In the genomic region with DNA sequence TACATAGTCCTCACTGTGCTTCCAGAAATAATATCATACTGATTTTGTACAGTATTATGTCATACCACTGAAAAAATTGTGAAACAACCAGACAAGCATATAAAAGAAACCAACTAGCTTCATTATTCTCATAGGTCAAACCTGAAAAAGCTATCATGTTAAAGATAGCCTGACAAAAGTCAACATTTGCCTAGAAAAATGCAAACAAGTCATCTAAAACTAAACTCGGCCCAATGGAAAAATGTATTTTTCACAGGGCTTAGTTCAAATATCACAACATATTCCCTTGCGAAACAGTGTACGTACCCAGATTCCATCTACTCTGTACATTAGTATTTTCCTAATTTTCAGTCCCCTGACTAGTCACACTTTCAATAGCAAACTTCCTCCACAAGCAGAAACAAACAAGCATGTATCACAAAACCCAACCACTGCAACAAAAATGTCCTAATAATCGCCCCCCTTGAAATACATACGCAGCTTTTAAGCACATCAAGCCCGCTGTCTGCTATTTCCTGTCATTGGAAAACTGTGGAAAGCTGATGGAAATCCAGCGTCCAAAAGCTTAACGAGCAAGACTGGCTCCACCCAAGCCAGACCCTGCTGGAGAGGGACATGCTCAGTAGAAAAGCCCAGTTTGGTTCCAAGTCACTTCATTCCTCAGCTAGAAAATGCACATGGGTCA, we compare ENCODE assay signal across 10 cellular contexts.
DNase-seq lines count a peak whose midpoint lies in the region; ATAC-seq and TF ChIP-seq lines count a peak whose summit lies in the region.
"Had no signal": no experiment of that assay in that cellular context is flagged by ENCODE, and none has a peak within 500 bp of the region (broad histone marks: within the 10 kb centered on the region; RNA-seq: fewer than 3 reads in every experiment).

No MANE protein-coding gene starts in this region.

- peaks cover 48% of the 10 kb centered on the region for H3K4me1 ChIP-seq in GM23338 (ENCODE audit: insufficient read depth)
- peaks cover 5 to 22% of the 10 kb centered on the region in 2 donors for H3K4me1 ChIP-seq in left lung
- H3K4me1 ChIP-seq in stomach: peaks cover 0 to 49% (median 28%) of the 10 kb centered on the region in 4 donors

- ATAC-seq in GM23338: no peak
- ATAC-seq in left lung: peak; percentile 42
- no peak for ATAC-seq in GM18868 (IDR thresholded peaks at IDR 0.05; ENCODE audit: unreplicated experiment)

- TF ChIP-seq POLR2A in stomach (IDR thresholded peaks at IDR 0.05): no peak

- H3K36me3 ChIP-seq in GM23338 (ENCODE audit: insufficient read depth) (no peaks in the 10 kb centered on the region), left lung (no peaks in the 10 kb centered on the region), stomach (no peaks in the 10 kb centered on the region)

- H3K27me3 ChIP-seq in GM23338 (ENCODE audit: insufficient read depth) (no peaks in the 10 kb centered on the region), left lung (no peaks in the 10 kb centered on the region), stomach (no peaks in the 10 kb centered on the region)

- no peaks in the 10 kb centered on the region for H3K9me3 Mint-ChIP-seq in GM23338
- H3K9me3 Mint-ChIP-seq in glutamatergic neuron (ENCODE audit: unreplicated experiment): no peaks in the 10 kb centered on the region

- H3K79me2 ChIP-seq in GM23338 (replicated peaks; ENCODE audit: insufficient read depth): peaks cover 58% of the 10 kb centered on the region

- DNase-seq in GM23338 (ENCODE audit: low spot score) (no peak), dedifferentiated amniotic fluid mesenchymal stem cell (ENCODE audit: extremely low spot score) (peak; percentile 35), left lung (no peak), stomach (no peak), glutamatergic neuron (no peak), kidney tubule cell (ENCODE audit: low spot score) (no peak), T-helper 2 cell (no peak)
- DNase-seq: effector CD4-positive, alpha-beta T cell; nephron progenitor cell had no signal

- 14 to 34% (median 17%) methylated on average over 8 of the region's 8 CpGs for WGBS in stomach, 5 donors

- no peak for TF ChIP-seq CTCF in GM23338 (conservative IDR thresholded peaks at IDR 0.05; ENCODE audit: low read depth in 2 of 2)
- TF ChIP-seq CTCF in left lung (IDR thresholded peaks at IDR 0.05): no peak
- no peak for TF ChIP-seq CTCF in stomach (IDR thresholded peaks at IDR 0.05)
- no peak for TF ChIP-seq CTCF in glutamatergic neuron (IDR thresholded peaks at IDR 0.05; ENCODE audit: partially characterized antibody, unreplicated experiment)

- H3K27me3 Mint-ChIP-seq in GM23338 (ENCODE audit: insufficient read depth, low read depth, poor library complexity) (peaks cover 7% of the 10 kb centered on the region), glutamatergic neuron (ENCODE audit: unreplicated experiment) (no peaks in the 10 kb centered on the region)

- peaks cover 60% of the 10 kb centered on the region for H3K4me1 Mint-ChIP-seq in GM23338
- peaks cover 5% of the 10 kb centered on the region for H3K4me1 Mint-ChIP-seq in glutamatergic neuron (ENCODE audit: low read depth, unreplicated experiment)

- H3K36me3 Mint-ChIP-seq in GM23338 (ENCODE audit: low read depth): no peaks in the 10 kb centered on the region
- no peaks in the 10 kb centered on the region for H3K36me3 Mint-ChIP-seq in glutamatergic neuron (ENCODE audit: unreplicated experiment)

- H4K20me1 ChIP-seq in GM23338 (replicated peaks; ENCODE audit: insufficient read depth): no peaks in the 10 kb centered on the region

- H3K27ac Mint-ChIP-seq in GM23338: peak overlapping the region; percentile 0; the same call in 1 of the 2 replicates
- H3K27ac Mint-ChIP-seq in glutamatergic neuron (ENCODE audit: unreplicated experiment): no peak overlapping the region

- no peak for TF ChIP-seq EP300 in stomach (IDR thresholded peaks at IDR 0.05)

- H3K4me3 ChIP-seq in GM23338 (no peak overlapping the region), left lung (peak overlapping the region; percentile 17 to 21), stomach (peak overlapping the region; percentile 26 to 38 (median 32))

- H3F3A ChIP-seq in GM23338 (replicated peaks; ENCODE audit: low read depth): no peaks in the 10 kb centered on the region

- no peak overlapping the region for H3K27ac ChIP-seq in GM23338 (ENCODE audit: low read depth)
- H3K27ac ChIP-seq in left lung: peak overlapping the region; percentile 57 to 68
- H3K27ac ChIP-seq in stomach: peak overlapping the region in 4 of 5 donors; percentile 56 to 78 (median 64)

- H3K4me3 Mint-ChIP-seq in GM23338: no peak overlapping the region
- H3K4me3 Mint-ChIP-seq in glutamatergic neuron (ENCODE audit: unreplicated experiment): no peak overlapping the region
- H3K4me3 Mint-ChIP-seq: nephron progenitor cell had no signal

- H3K4me2 ChIP-seq in GM23338: no peak overlapping the region

- intact Hi-C loops in left lung (cut with DNase I) (no loop called here), stomach (cut with DNase I; ENCODE audit: low total_unique reads) (no loop called here)

- no peaks in the 10 kb centered on the region for H3K9me2 ChIP-seq in GM23338 (ENCODE audit: insufficient read depth)

- H3K9me3 ChIP-seq in left lung: no peaks in the 10 kb centered on the region
- no peaks in the 10 kb centered on the region for H3K9me3 ChIP-seq in stomach

- no peak overlapping the region for H2AFZ ChIP-seq in GM23338

TF ChIP-seq in GM23338, 12 proteins besides CTCF, POLR2A, EP300 and RAD21:
- TF ChIP-seq JUNB (IDR thresholded peaks at IDR 0.05; ENCODE audit: unreplicated experiment) (no peak), ZNF114 (CRISPR knock-in tag; IDR thresholded peaks at IDR 0.05) (no peak), POLR2AphosphoS5 (IDR thresholded peaks at IDR 0.05; ENCODE audit: low read depth) (no peak), ZNF331 (CRISPR knock-in tag; IDR thresholded peaks at IDR 0.05; ENCODE audit: low read depth) (no peak), CREB1 (CRISPR knock-in tag; IDR thresholded peaks at IDR 0.05; ENCODE audit: low read depth) (no peak)
- TF ChIP-seq, protein P1, sequence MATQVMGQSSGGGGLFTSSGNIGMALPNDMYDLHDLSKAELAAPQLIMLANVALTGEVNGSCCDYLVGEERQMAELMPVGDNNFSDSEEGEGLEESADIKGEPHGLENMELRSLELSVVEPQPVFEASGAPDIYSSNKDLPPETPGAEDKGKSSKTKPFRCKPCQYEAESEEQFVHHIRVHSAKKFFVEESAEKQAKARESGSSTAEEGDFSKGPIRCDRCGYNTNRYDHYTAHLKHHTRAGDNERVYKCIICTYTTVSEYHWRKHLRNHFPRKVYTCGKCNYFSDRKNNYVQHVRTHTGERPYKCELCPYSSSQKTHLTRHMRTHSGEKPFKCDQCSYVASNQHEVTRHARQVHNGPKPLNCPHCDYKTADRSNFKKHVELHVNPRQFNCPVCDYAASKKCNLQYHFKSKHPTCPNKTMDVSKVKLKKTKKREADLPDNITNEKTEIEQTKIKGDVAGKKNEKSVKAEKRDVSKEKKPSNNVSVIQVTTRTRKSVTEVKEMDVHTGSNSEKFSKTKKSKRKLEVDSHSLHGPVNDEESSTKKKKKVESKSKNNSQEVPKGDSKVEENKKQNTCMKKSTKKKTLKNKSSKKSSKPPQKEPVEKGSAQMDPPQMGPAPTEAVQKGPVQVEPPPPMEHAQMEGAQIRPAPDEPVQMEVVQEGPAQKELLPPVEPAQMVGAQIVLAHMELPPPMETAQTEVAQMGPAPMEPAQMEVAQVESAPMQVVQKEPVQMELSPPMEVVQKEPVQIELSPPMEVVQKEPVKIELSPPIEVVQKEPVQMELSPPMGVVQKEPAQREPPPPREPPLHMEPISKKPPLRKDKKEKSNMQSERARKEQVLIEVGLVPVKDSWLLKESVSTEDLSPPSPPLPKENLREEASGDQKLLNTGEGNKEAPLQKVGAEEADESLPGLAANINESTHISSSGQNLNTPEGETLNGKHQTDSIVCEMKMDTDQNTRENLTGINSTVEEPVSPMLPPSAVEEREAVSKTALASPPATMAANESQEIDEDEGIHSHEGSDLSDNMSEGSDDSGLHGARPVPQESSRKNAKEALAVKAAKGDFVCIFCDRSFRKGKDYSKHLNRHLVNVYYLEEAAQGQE (IDR thresholded peaks at IDR 0.05; ENCODE audit: unreplicated experiment): no peak
TF ChIP-seq in GM23338: peak in this region for 0.
